21 cellular contexts compared by ENCODE assay signal in genomic region chr2:190618030-190618429, GRCh38.
"Had no signal": no experiment of that assay in that cellular context is flagged by ENCODE, and none has a peak within 500 bp of the region (broad histone marks: within the 10 kb centered on the region; RNA-seq: fewer than 3 reads in every experiment).

No MANE protein-coding gene starts in this region.

- H3K9me3 ChIP-seq: colonic mucosa, neutrophil, pancreas, right lobe of liver, stomach had no signal

- H3K36me3 ChIP-seq: brain microvascular endothelial cell, colonic mucosa, neutrophil, pancreas, right lobe of liver, stomach had no signal

- H3K4me2 ChIP-seq: smooth muscle cell had no signal

- H3K27me3 ChIP-seq: brain microvascular endothelial cell, colonic mucosa, neutrophil, pancreas, right lobe of liver, stomach had no signal

- H3K4me1 ChIP-seq: colonic mucosa, pancreas, right lobe of liver, stomach had no signal

- H3K27ac ChIP-seq: brain microvascular endothelial cell, colonic mucosa, neutrophil, pancreas, right lobe of liver, stomach had no signal

- ATAC-seq: activated CD8-positive, alpha-beta T cell treated with anti-CD3 and anti-CD28 coated beads, Interleukin-2, amount 10 ng/mL, durations not matched to agents 7 days and 5 days; natural killer cell treated with Interleukin-12 subunit alpha and Interleukin-12 subunit beta and Interleukin-15 and Interleukin-18, amount 100 ng/mL, for 72 hours; pancreas; stimulated activated effector memory CD8-positive, alpha-beta T cell treated with anti-CD3 and anti-CD28 coated beads, Interleukin-12 subunit alpha, Interleukin-12 subunit beta, amount 100 ng/mL, for 72 hours had no signal

- DNase-seq: activated CD4-positive, alpha-beta T cell treated with anti-CD3 and anti-CD28 coated beads, Interleukin-2, amount 10 ng/mL, durations not matched to agents 24 days and 14 days; activated CD8-positive, alpha-beta T cell treated with anti-CD3 and anti-CD28 coated beads, Interleukin-2, amount 10 ng/mL, durations not matched to agents 7 days and 5 days; activated naive CD4-positive, alpha-beta T cell treated with anti-CD3 and anti-CD28 coated beads for 36 hours; activated T-cell treated with anti-CD3 and anti-CD28 coated beads, Interleukin-2, amount 50 U/mL, for 24 hours; aorta; brain microvascular endothelial cell; central memory CD4-positive, alpha-beta T cell; colonic mucosa; erythroblast; foreskin melanocyte; kidney glomerular epithelial cell; pancreas; right lobe of liver; stimulated activated CD4-positive, alpha-beta T cell treated with anti-CD3 and anti-CD28 coated beads, Interleukin-4, amount 100 ng/mL, for 1 hour; stomach; T1000 had no signal

- FAIRE-seq: endometrium, pancreas had no signal

- H3K4me3 ChIP-seq: colonic mucosa, pancreas, right lobe of liver, smooth muscle cell, stomach had no signal
